Comparison of ENCODE assay signal across 23 cellular contexts in the genomic region with DNA sequence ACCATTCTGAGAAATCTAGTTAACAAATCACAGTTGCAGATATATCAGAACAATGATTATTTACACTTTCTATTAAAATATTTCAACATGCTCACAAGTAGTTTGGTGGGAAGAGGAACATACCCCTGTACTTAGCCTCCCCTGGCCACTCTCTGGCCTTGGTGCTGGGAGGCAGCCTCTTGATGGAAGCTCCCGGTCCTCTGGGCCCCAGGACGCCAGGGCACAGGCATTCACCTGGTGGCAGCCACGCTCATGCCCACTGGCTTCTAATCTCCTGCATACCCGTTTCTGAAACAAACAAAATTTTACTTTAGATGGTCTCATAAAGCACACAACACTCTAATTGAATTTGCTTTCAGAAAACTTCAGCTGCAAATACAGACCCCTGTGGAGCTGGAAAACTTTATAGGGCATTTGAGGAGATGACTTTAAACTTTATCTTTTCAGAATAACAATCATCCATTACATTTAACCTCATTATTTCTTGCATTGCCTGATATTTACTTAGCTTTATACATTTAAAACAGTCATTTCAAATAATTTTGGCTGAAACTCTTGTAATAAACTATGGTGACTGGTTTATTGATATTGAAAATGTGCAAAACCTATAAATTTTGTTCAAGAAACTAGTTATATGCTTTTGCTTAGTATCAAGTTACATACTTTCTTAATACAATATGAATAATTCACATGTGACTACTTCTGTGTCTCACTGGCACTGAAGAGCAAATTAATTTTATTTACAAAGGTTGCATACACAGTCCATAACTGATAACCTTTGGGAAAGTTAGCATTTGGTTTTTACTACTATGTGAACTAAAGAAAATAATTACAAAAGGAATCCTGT.
"Had no signal": no experiment of that assay in that cellular context is flagged by ENCODE, and none has a peak within 500 bp of the region (broad histone marks: within the 10 kb centered on the region; RNA-seq: fewer than 3 reads in every experiment).

No MANE protein-coding gene starts in this region.

- DNase-seq: activated CD4-positive, alpha-beta memory T cell treated with anti-CD3 and anti-CD28 coated beads, Interleukin-2, amount 10 ng/mL, durations not matched to agents 7 days and 5 days; activated CD4-positive, alpha-beta T cell treated with anti-CD3 and anti-CD28 coated beads, Interleukin-2, amount 50 U/mL, for 1 hour; activated CD4-positive, CD25-positive, alpha-beta regulatory T cell; activated gamma-delta T cell; activated naive CD4-positive, alpha-beta T cell treated with anti-CD3 and anti-CD28 coated beads for 36 hours; activated T-cell treated with anti-CD3 and anti-CD28 coated beads for 4 hours; activated T-cell treated with anti-CD3 and anti-CD28 coated beads, Interleukin-2, amount 50 U/mL, for 48 hours; MM.1S; NCI-H1105; NCI-H1436; NCI-H1694 treated with DMSO at 0.1 percent for 48 hours; NCI-H2029 treated with DMSO at 0.1 percent for 48 hours; NCI-H510A treated with DMSO at 0.1 percent for 48 hours; NCI-H69; NK-92 treated with Interleukin-12 subunit alpha and Interleukin-12 subunit beta, amount 100 ng/mL, for 24 hours; OCI-M1; Peyer's patch; SHP77; T-cell; T-helper 2 cell; T1000 had no signal

- H3K36me3 ChIP-seq: Peyer's patch had no signal

- H3K27me3 ChIP-seq: Peyer's patch had no signal

- H3K4me1 ChIP-seq: Peyer's patch had no signal

- ATAC-seq: activated T-helper 17 cell treated with anti-CD3 and anti-CD28 coated beads, Interleukin-2, amount 50 U/mL, for 72 hours; T-cell had no signal

- H3K9me3 ChIP-seq: Peyer's patch had no signal

- H3K27ac ChIP-seq: Peyer's patch, RWPE1 had no signal

- H3K4me3 ChIP-seq: Peyer's patch had no signal
